In genomic region chr3:127790580-127791183, GRCh38 we compare ENCODE assay signal across 9 cellular contexts. TPM values are rescaled to one million over a fixed set of nuclear protein-coding genes. Genes with fewer than 3 reads are reported as not detected.
DNase-seq lines count a peak whose midpoint lies in the region; ATAC-seq and TF ChIP-seq lines count a peak whose summit lies in the region.
"Had no signal": no experiment of that assay in that cellular context is flagged by ENCODE, and none has a peak within 500 bp of the region (broad histone marks: within the 10 kb centered on the region; RNA-seq: fewer than 3 reads in every experiment).

No MANE protein-coding gene starts in this region.

- H3K36me3 ChIP-seq in esophagus squamous epithelium (peaks cover 0 to 53% (median 0%) of the 10 kb centered on the region in 3 donors), spleen (no peaks in the 10 kb centered on the region)

- H3K9me3 ChIP-seq in esophagus squamous epithelium (no peaks in the 10 kb centered on the region), spleen (peaks cover 0 to 5% (median 0%) of the 10 kb centered on the region in 8 donors)

- H3K27ac ChIP-seq in esophagus squamous epithelium (peak overlapping the region; percentile 44 to 78 (median 72)), spleen (peak overlapping the region; percentile 33 to 71 (median 51))

- DNase-seq in esophagus squamous epithelium (lab: John Stamatoyannopoulos, UW) (no peak), spleen (peak; percentile 64), SHP77 (lab: John Stamatoyannopoulos, UW) (no peak)
- DNase-seq in stimulated activated CD4-positive, alpha-beta T cell treated with anti-CD3 and anti-CD28 coated beads, Interleukin-4, amount 100 ng/mL, for 4 hours, result no peak
- DNase-seq: NCI-H510A had no signal

- intact Hi-C loops in esophagus squamous epithelium (cut with DNase I), result no loop called here
- intact Hi-C loops in spleen (cut with DNase I; ENCODE audit: low total_unique reads), result no loop called here

- WGBS in esophagus squamous epithelium, 2 donors, result 75 to 82% methylated on average over 15 to 16 of the region's 16 CpGs
- 61 to 90% (median 76%) methylated on average over 11 to 16 of the region's 16 CpGs for WGBS in spleen, 5 donors

- no peaks in the 10 kb centered on the region for H3K27me3 ChIP-seq in esophagus squamous epithelium
- no peaks in the 10 kb centered on the region for H3K27me3 ChIP-seq in spleen (replicated peaks in 1 of 7)

- TF ChIP-seq CTCF in esophagus squamous epithelium (IDR thresholded peaks at IDR 0.05) (no peak), spleen (IDR thresholded peaks at IDR 0.05 in 8 of 11, conservative IDR thresholded peaks at IDR 0.05 in 3 of 11) (no peak)

- ATAC-seq in GM19397 (IDR thresholded peaks at IDR 0.05; ENCODE audit: unreplicated experiment) (peak; percentile 18), HG03342 (IDR thresholded peaks at IDR 0.05; ENCODE audit: unreplicated experiment) (peak; percentile 25), GM21529 (IDR thresholded peaks at IDR 0.05; ENCODE audit: unreplicated experiment) (no peak), GM19324 (IDR thresholded peaks at IDR 0.05; ENCODE audit: low FRiP score, unreplicated experiment) (no peak)

- H3K4me1 ChIP-seq in esophagus squamous epithelium (peaks cover 5 to 75% (median 25%) of the 10 kb centered on the region in 3 donors), spleen (peaks cover 7 to 50% (median 32%) of the 10 kb centered on the region in 6 donors)

- TF ChIP-seq POLR2A in esophagus squamous epithelium (IDR thresholded peaks at IDR 0.05) (no peak), spleen (IDR thresholded peaks at IDR 0.05) (no peak)

- H3K4me3 ChIP-seq in esophagus squamous epithelium (no peak overlapping the region), spleen (no peak overlapping the region)

RNA-seq across cellular contexts. Expression of gene MGLL, which starts 31.6 kb away (rescaled TPM):
- 100 to 1,000 TPM in 1 of 4 donors, 10 to 100 TPM in 3; 36.7 to 146 (median 73.5) TPM for total RNA-seq in esophagus squamous epithelium
- 100 to 1,000 TPM in 3 of 7 donors, 10 to 100 TPM in 4; 47.6 to 134 (median 85.9) TPM for total RNA-seq in spleen
- 10 to 100 TPM; 11.0 to 47.2 (median 15.8) TPM for polyA plus RNA-seq in spleen

Comparison
In these comparisons a context has a peak if more than half of its experiments do, and no peak if none do; other contexts are left out.
1. ATAC-seq: peak in GM19397 (single experiment) and HG03342 (single experiment); none in GM21529 (single experiment) and GM19324 (single experiment).